ENCODE assay signal across 9 cellular contexts in the genomic region with DNA sequence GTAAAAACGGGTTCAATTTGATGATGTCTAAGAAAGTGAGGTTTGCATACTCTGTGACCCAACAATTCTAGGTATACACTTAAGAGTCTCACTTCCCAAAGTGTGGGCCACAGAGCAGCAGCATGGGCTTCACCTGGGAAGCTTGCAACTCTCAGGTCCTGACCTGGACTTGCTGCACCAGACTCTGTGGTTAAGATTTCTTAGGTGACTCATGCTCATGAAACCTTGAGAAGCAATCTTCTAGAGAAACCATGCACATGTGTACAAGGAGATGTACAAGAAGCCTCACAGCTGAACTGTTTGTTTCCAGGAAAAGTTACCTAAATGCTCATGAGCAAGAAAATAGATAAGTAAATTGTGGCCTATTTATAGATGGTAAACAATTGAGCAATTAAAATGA. TPM values are rescaled to one million over a fixed set of nuclear protein-coding genes. Genes with fewer than 3 reads are reported as not detected.
A peak's percentile ranks its signal among the peaks of the same experiment; 100 is the strongest.
DNase-seq lines count a peak whose midpoint lies in the region; ATAC-seq and TF ChIP-seq lines count a peak whose summit lies in the region.
"Had no signal": no experiment of that assay in that cellular context is flagged by ENCODE, and none has a peak within 500 bp of the region (broad histone marks: within the 10 kb centered on the region; RNA-seq: fewer than 3 reads in every experiment).

No MANE protein-coding gene starts in this region.

- H3K9me3 ChIP-seq in PC-9 (ENCODE audit: insufficient read depth, low read depth) (no peaks in the 10 kb centered on the region), Peyer's patch (no peaks in the 10 kb centered on the region)
- H3K9me3 ChIP-seq: BLaER1 had no signal

- H4K20me1 ChIP-seq in PC-9 (ENCODE audit: insufficient read depth) (peaks cover 12% of the 10 kb centered on the region; the same call in 1 of the 2 replicates), GM23338 (replicated peaks; ENCODE audit: insufficient read depth) (no peaks in the 10 kb centered on the region)
- H4K20me1 ChIP-seq: BLaER1 had no signal

- POLR2A ChIA-PET in PC-9 (lab: Charles Lee; ENCODE audit: unreplicated experiment): no interaction called here

- peak; percentile 11 for DNase-seq in activated CD4-positive, alpha-beta T cell treated with anti-CD3 and anti-CD28 coated beads for 48 hours
- no peak for DNase-seq in activated CD4-positive, alpha-beta T cell treated with anti-CD3 and anti-CD28 coated beads, Interleukin-2, amount 50 U/mL, for 1 hour
- DNase-seq in PC-9: peak; percentile 55 to 86
- DNase-seq in naive B cell: no peak
- DNase-seq in GM23338 (ENCODE audit: low spot score): no peak
- DNase-seq in osteocyte (ENCODE audit: extremely low spot score, unreplicated experiment): no peak
- no peak for DNase-seq in Peyer's patch

- no peaks in the 10 kb centered on the region for H3K27me3 ChIP-seq in PC-9 (ENCODE audit: insufficient read depth, low read depth)
- no peaks in the 10 kb centered on the region for H3K27me3 ChIP-seq in GM23338 (ENCODE audit: insufficient read depth)
- no peaks in the 10 kb centered on the region for H3K27me3 ChIP-seq in Peyer's patch
- H3K27me3 ChIP-seq: BLaER1 had no signal

- no peak overlapping the region for H2AFZ ChIP-seq in PC-9
- no peak overlapping the region for H2AFZ ChIP-seq in GM23338

- H3K4me1 Mint-ChIP-seq in naive B cell (peaks cover 0 to 7% (median 0%) of the 10 kb centered on the region in 3 donors), GM23338 (no peaks in the 10 kb centered on the region), osteocyte (ENCODE audit: unreplicated experiment) (no peaks in the 10 kb centered on the region)

- CTCF ChIA-PET in PC-9 (lab: Charles Lee): interaction anchor here (0.9 kb wide), 1 partner anchor 50 kb away, joined by 4 read pairs; no protein-coding TSS in a partner anchor

- no peaks in the 10 kb centered on the region for H3K27me3 Mint-ChIP-seq in naive B cell
- peaks cover 3% of the 10 kb centered on the region for H3K27me3 Mint-ChIP-seq in GM23338 (ENCODE audit: insufficient read depth, low read depth, poor library complexity)
- no peaks in the 10 kb centered on the region for H3K27me3 Mint-ChIP-seq in osteocyte (ENCODE audit: unreplicated experiment)

- H3F3A ChIP-seq in PC-9 (ENCODE audit: insufficient read depth, low read depth): peaks cover 11% of the 10 kb centered on the region
- no peaks in the 10 kb centered on the region for H3F3A ChIP-seq in GM23338 (replicated peaks; ENCODE audit: low read depth)

- intact Hi-C loops in PC-9 (cut with micrococcal nuclease; ENCODE audit: unreplicated experiment): no loop called here

- H3K4me3 Mint-ChIP-seq in naive B cell (no peak overlapping the region), GM23338 (no peak overlapping the region), osteocyte (ENCODE audit: unreplicated experiment) (no peak overlapping the region)

- no peak overlapping the region for H3K27ac ChIP-seq in PC-9
- no peak overlapping the region for H3K27ac ChIP-seq in GM23338 (ENCODE audit: low read depth)
- no peak overlapping the region for H3K27ac ChIP-seq in Peyer's patch
- H3K27ac ChIP-seq: BLaER1 had no signal

- no peak overlapping the region for H3K4me2 ChIP-seq in PC-9
- H3K4me2 ChIP-seq in GM23338: no peak overlapping the region
- H3K4me2 ChIP-seq: BLaER1 had no signal

- H3K9me3 Mint-ChIP-seq in naive B cell (no peaks in the 10 kb centered on the region), GM23338 (no peaks in the 10 kb centered on the region), osteocyte (ENCODE audit: unreplicated experiment) (no peaks in the 10 kb centered on the region)

- no peak overlapping the region for H3K4me3 ChIP-seq in PC-9
- H3K4me3 ChIP-seq in GM23338: no peak overlapping the region
- no peak overlapping the region for H3K4me3 ChIP-seq in Peyer's patch
- H3K4me3 ChIP-seq: BLaER1 had no signal

- H3K4me1 ChIP-seq in PC-9 (replicated peaks; ENCODE audit: insufficient read depth): peaks cover 15% of the 10 kb centered on the region
- H3K4me1 ChIP-seq in GM23338 (ENCODE audit: insufficient read depth): no peaks in the 10 kb centered on the region
- no peaks in the 10 kb centered on the region for H3K4me1 ChIP-seq in Peyer's patch
- H3K4me1 ChIP-seq: BLaER1 had no signal

- ATAC-seq in HG02588 (IDR thresholded peaks at IDR 0.05; ENCODE audit: unreplicated experiment): peak; percentile 97
- ATAC-seq in naive B cell (ENCODE audit: low read depth in 2 of 2): no peak
- ATAC-seq in GM23338: no peak

- H3K79me2 ChIP-seq in PC-9 (ENCODE audit: low read depth) (no peaks in the 10 kb centered on the region), GM23338 (replicated peaks; ENCODE audit: insufficient read depth) (no peaks in the 10 kb centered on the region; the same call in 1 of the 2 replicates)

- TF ChIP-seq CTCF in PC-9 (conservative IDR thresholded peaks at IDR 0.05) (no peak), GM23338 (conservative IDR thresholded peaks at IDR 0.05; ENCODE audit: low read depth in 2 of 2) (no peak), osteocyte (IDR thresholded peaks at IDR 0.05) (no peak), Peyer's patch (IDR thresholded peaks at IDR 0.05) (no peak)

- H3K9me2 ChIP-seq in PC-9 (ENCODE audit: insufficient read depth) (no peaks in the 10 kb centered on the region; the same call in 1 of the 2 replicates), GM23338 (ENCODE audit: insufficient read depth) (no peaks in the 10 kb centered on the region)

- H3K36me3 ChIP-seq in PC-9 (ENCODE audit: low read depth): peaks cover 3% of the 10 kb centered on the region; the same call in 1 of the 2 replicates
- H3K36me3 ChIP-seq in GM23338 (ENCODE audit: insufficient read depth): peaks cover 8% of the 10 kb centered on the region; the same call in 1 of the 2 replicates
- H3K36me3 ChIP-seq in Peyer's patch: peaks cover 0 to 13% (median 0%) of the 10 kb centered on the region in 3 donors

- BruUV-seq in PC-9 (replicated peaks; lab: Mats Ljungman, UMichigan): no TSS peak

- H3K36me3 Mint-ChIP-seq in naive B cell (peaks cover 0 to 16% of the 10 kb centered on the region in 2 donors), GM23338 (ENCODE audit: low read depth) (peaks cover 13% of the 10 kb centered on the region), osteocyte (ENCODE audit: unreplicated experiment) (peaks cover 19% of the 10 kb centered on the region)

- TF ChIP-seq POLR2A in Peyer's patch (IDR thresholded peaks at IDR 0.05): no peak

- peak overlapping the region in 4 of 6 donors; percentile 33 to 41 (median 36) for H3K27ac Mint-ChIP-seq in naive B cell
- H3K27ac Mint-ChIP-seq in GM23338: no peak overlapping the region
- no peak overlapping the region for H3K27ac Mint-ChIP-seq in osteocyte (ENCODE audit: unreplicated experiment)

TF ChIP-seq in GM23338, 12 proteins besides CTCF, POLR2A, EP300 and RAD21 (continues in another document):
- no peak for TF ChIP-seq POLR2AphosphoS5 (IDR thresholded peaks at IDR 0.05; ENCODE audit: low read depth)

RNA-seq across cellular contexts. Expression of a gene that starts 30.0 kb away (rescaled TPM):
- total RNA-seq in PC-9 (2021) (111 and 128 TPM in 2 replicates), osteocyte (37.5 and 39.5 TPM in 2 replicates), Peyer's patch (10 to 100 TPM; 17.5 to 64.4 (median 32.2) TPM)
- polyA plus RNA-seq in naive B cell (ENCODE audit: low read depth in 6 of 6) (10 to 100 TPM in 5 of 6 donors, 1 to 10 TPM in 1; 6.6 to 30.8 (median 21.6) TPM), GM23338 (2016; fragmentation: Nextera tagmentation; extraction: Ambion mirVana) (37.4 and 37.6 TPM in 2 replicates)
- total RNA-seq in GM23338 (2014; rRNA removed; shearing (Covaris generic)): 35.7 and 40.8 TPM in 2 replicates

RNA-seq across cellular contexts. Expression of a gene that starts 43.8 kb away (rescaled TPM):
- 71.9 and 73.4 TPM in 2 replicates for total RNA-seq in PC-9 (2021)
- polyA plus RNA-seq in naive B cell (ENCODE audit: low read depth in 6 of 6): 10 to 100 TPM; 49.6 to 63.3 (median 54.1) TPM
- 69.2 and 72.6 TPM in 2 replicates for total RNA-seq in GM23338 (2014; rRNA removed; shearing (Covaris generic))
- 137 and 171 TPM in 2 replicates for polyA plus RNA-seq in GM23338 (2016; fragmentation: Nextera tagmentation; extraction: Ambion mirVana)
- total RNA-seq in osteocyte: 18.7 and 20.2 TPM in 2 replicates
- total RNA-seq in Peyer's patch: 10 to 100 TPM in 2 of 4 donors, 1 to 10 TPM in 2; 4.3 to 23.1 (median 12.3) TPM

RNA-seq across cellular contexts. Expression of a gene that starts 44.0 kb away (rescaled TPM):
- total RNA-seq in PC-9 (2021) (43.8 and 63.0 TPM in 2 replicates), osteocyte (17.1 and 19.5 TPM in 2 replicates), Peyer's patch (10 to 100 TPM in 3 of 4 donors, 1 to 10 TPM in 1; 9.5 to 33.0 (median 14.5) TPM)
- polyA plus RNA-seq in naive B cell (ENCODE audit: low read depth in 6 of 6) (10 to 100 TPM; 11.6 to 22.8 (median 21.1) TPM), GM23338 (2016; fragmentation: Nextera tagmentation; extraction: Ambion mirVana) (40.9 and 41.6 TPM in 2 replicates)
- total RNA-seq in GM23338 (2014; rRNA removed; shearing (Covaris generic)): 39.3 and 43.4 TPM in 2 replicates

Comparison
In these comparisons a context has a peak if more than half of its experiments do, and no peak if none do; other contexts are left out.
1. DNase-seq: peak in activated CD4-positive, alpha-beta T cell treated with anti-CD3 and anti-CD28 coated beads for 48 hours (single experiment) and PC-9 (2 of 2); none in activated CD4-positive, alpha-beta T cell treated with anti-CD3 and anti-CD28 coated beads, Interleukin-2, amount 50 U/mL, for 1 hour (single experiment), naive B cell (single experiment), GM23338 (single experiment), osteocyte (single experiment) and Peyer's patch (0 of 3).
2. H3K27ac Mint-ChIP-seq: peak in naive B cell (4 of 6); none in GM23338 (single experiment) and osteocyte (single experiment).